ENCODE assay signal across 11 cellular contexts in the genomic region with DNA sequence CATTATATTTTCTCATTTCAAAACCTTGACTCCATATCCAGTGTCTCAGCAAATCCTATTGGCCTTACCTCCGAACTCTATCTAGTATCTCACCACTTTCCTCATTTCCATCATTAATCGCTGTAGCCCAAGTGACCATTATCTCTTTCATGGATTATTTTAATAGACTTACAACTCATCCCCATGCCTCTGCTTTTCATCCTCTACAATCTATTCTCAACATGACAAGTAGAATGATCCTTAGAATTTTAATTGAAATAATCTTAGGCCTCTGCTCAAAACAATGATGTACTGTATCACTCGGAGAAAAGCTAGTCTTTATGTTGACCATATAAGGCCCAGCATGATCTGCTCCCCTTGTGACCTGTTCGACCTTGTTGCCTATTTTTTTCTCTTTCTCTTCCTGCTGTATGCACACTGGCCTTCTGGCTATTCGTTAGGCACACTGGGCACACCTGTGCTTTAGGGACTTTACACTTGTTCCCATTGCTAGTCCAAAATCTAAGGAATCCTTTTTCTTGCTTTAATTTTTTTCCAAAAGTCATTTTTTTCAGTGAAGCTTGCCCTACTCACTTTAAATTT. TPM values are rescaled to one million over a fixed set of nuclear protein-coding genes. Genes with fewer than 3 reads are reported as not detected.
DNase-seq lines count a peak whose midpoint lies in the region; ATAC-seq, FAIRE-seq and TF ChIP-seq lines count a peak whose summit lies in the region.
"Had no signal": no experiment of that assay in that cellular context is flagged by ENCODE, and none has a peak within 500 bp of the region (broad histone marks: within the 10 kb centered on the region; RNA-seq: fewer than 3 reads in every experiment).

No MANE protein-coding gene starts in this region.

- H3K79me2 ChIP-seq in SK-N-SH (ENCODE audit: insufficient read depth) (peaks cover 3% of the 10 kb centered on the region), OCI-LY1 (ENCODE audit: insufficient read depth, low read length) (peaks cover 39% of the 10 kb centered on the region)

- H3K36me3 ChIP-seq in SK-N-SH (replicated peaks in 1 of 2; ENCODE audit: control insufficient read depth in 1 of 2, insufficient read depth in 2 of 2, low read length in 1 of 2) (no peaks in the 10 kb centered on the region), OCI-LY1 (ENCODE audit: insufficient read depth, low read length) (no peaks in the 10 kb centered on the region; the same call in 1 of the 2 replicates), small intestine (ENCODE audit: control insufficient read depth in 2 of 2, insufficient read depth in 2 of 2, low read length in 2 of 2) (no peaks in the 10 kb centered on the region), HAP-1 (replicated peaks) (no peaks in the 10 kb centered on the region), aorta (ENCODE audit: control insufficient read depth in 1 of 2, insufficient read depth in 2 of 2, low read length in 1 of 2) (peaks cover 0 to 1% of the 10 kb centered on the region in 2 donors)
- H3K36me3 ChIP-seq: WERI-Rb-1 had no signal

- CTCF ChIA-PET in SK-N-SH (lab: Yijun Ruan, JAX), result no interaction called here

- TF ChIP-seq CTCF in SK-N-SH (IDR thresholded peaks at IDR 0.05), result no peak
- no peak for TF ChIP-seq CTCF in OCI-LY1 (IDR thresholded peaks at IDR 0.05; ENCODE audit: low read length)

- H3K4me2 ChIP-seq in SK-N-SH (no peak overlapping the region), OCI-LY1 (ENCODE audit: low read length) (peak overlapping the region; percentile 78)

- ATAC-seq in SK-N-SH treated with all-trans-retinoic acid at 6 μM for 48 hours (no peak), esophagus mucosa (peak; percentile 39), aorta (ENCODE audit: low FRiP score) (no peak)

- H2AFZ ChIP-seq in SK-N-SH (ENCODE audit: low read depth), result no peak overlapping the region
- H2AFZ ChIP-seq in OCI-LY1 (ENCODE audit: low read length), result no peak overlapping the region

- no peak for TF ChIP-seq EP300 in SK-N-SH (IDR thresholded peaks at IDR 0.05; ENCODE audit: borderline replicate concordance in 1 of 2, low read depth in 1 of 2, low read length in 1 of 2)

- no peak overlapping the region for H3K27ac ChIP-seq in SK-N-SH (ENCODE audit: low read depth in 2 of 2, low read length in 1 of 2)
- H3K27ac ChIP-seq in OCI-LY1 (ENCODE audit: low read depth, low read length, poor library complexity, severe bottlenecking), result peak overlapping the region; percentile 96
- H3K27ac ChIP-seq in small intestine (ENCODE audit: low read depth in 1 of 2, low read length in 1 of 2), result peak overlapping the region; percentile 83 to 89
- no peak overlapping the region for H3K27ac ChIP-seq in aorta (ENCODE audit: low read depth in 1 of 2, low read length in 2 of 2)
- H3K27ac ChIP-seq: WERI-Rb-1 had no signal

- H4K20me1 ChIP-seq in SK-N-SH (ENCODE audit: insufficient read depth), result no peaks in the 10 kb centered on the region
- no peaks in the 10 kb centered on the region for H4K20me1 ChIP-seq in OCI-LY1 (ENCODE audit: insufficient read depth, low read length)

- intact Hi-C loops in aorta (cut with DNase I), result no loop called here

- FAIRE-seq in small intestine (lab: Jason Lieb, UNC), result no peak
- FAIRE-seq: A204.1 had no signal

- H3K27me3 ChIP-seq in SK-N-SH (ENCODE audit: insufficient read depth) (no peaks in the 10 kb centered on the region), OCI-LY1 (ENCODE audit: insufficient read depth, low read length) (no peaks in the 10 kb centered on the region), small intestine (ENCODE audit: control insufficient read depth in 2 of 2, insufficient read depth in 2 of 2, low read length in 2 of 2) (no peaks in the 10 kb centered on the region), HAP-1 (ENCODE audit: low read depth) (no peaks in the 10 kb centered on the region), aorta (ENCODE audit: control insufficient read depth in 1 of 2, insufficient read depth in 2 of 2, low read length in 1 of 2) (no peaks in the 10 kb centered on the region)

- H3K9me3 ChIP-seq in SK-N-SH (no peaks in the 10 kb centered on the region), OCI-LY1 (ENCODE audit: low read length) (no peaks in the 10 kb centered on the region), small intestine (ENCODE audit: control insufficient read depth, low read depth) (no peaks in the 10 kb centered on the region), HAP-1 (no peaks in the 10 kb centered on the region), aorta (ENCODE audit: control insufficient read depth, low read length) (no peaks in the 10 kb centered on the region)

- in situ Hi-C loops in HAP-1 (cut with MboI; ENCODE audit: low sequenced_read_pairs), result no loop called here

- no peak overlapping the region for H3K9ac ChIP-seq in SK-N-SH
- peak overlapping the region; percentile 53 for H3K9ac ChIP-seq in OCI-LY1 (ENCODE audit: low read length)

- no peak for TF ChIP-seq RAD21 in SK-N-SH (IDR thresholded peaks at IDR 0.05; ENCODE audit: low read length)

- H3K4me1 ChIP-seq in SK-N-SH (ENCODE audit: control insufficient read depth in 1 of 2, insufficient read depth in 2 of 2, low read depth in 1 of 2, low read length in 1 of 2), result no peaks in the 10 kb centered on the region; a peak in 1 of 4 replicates
- H3K4me1 ChIP-seq in OCI-LY1 (ENCODE audit: insufficient read depth, low read length, severe bottlenecking), result peaks cover 83% of the 10 kb centered on the region
- peaks cover 4 to 12% of the 10 kb centered on the region in 2 donors for H3K4me1 ChIP-seq in small intestine (ENCODE audit: control insufficient read depth in 2 of 2, insufficient read depth in 1 of 2, low read depth in 1 of 2, low read length in 1 of 2)
- peaks cover 38% of the 10 kb centered on the region for H3K4me1 ChIP-seq in HAP-1
- H3K4me1 ChIP-seq in aorta (ENCODE audit: control insufficient read depth in 1 of 2, insufficient read depth in 2 of 2, low read length in 2 of 2), result no peaks in the 10 kb centered on the region

- 89% methylated on average over 5 of the region's 5 CpGs for WGBS in SK-N-SH (ENCODE audit: low lambda C conversion rate)
- WGBS in small intestine, 3 donors, result 65 to 79% (median 71%) methylated on average over 5 of the region's 5 CpGs
- 95 to 97% methylated on average over 5 of the region's 5 CpGs for WGBS in aorta, 2 donors

- POLR2A ChIA-PET in SK-N-SH (lab: Yijun Ruan, JAX), result no interaction called here

- H3F3A ChIP-seq in SK-N-SH (replicated peaks; ENCODE audit: insufficient read depth) (peaks cover 4% of the 10 kb centered on the region), OCI-LY1 (ENCODE audit: insufficient read depth, low read length) (no peaks in the 10 kb centered on the region)

- H3K9me2 ChIP-seq in SK-N-SH (no peaks in the 10 kb centered on the region), OCI-LY1 (ENCODE audit: low read depth, low read length) (no peaks in the 10 kb centered on the region)

- no peak overlapping the region for H3K4me3 ChIP-seq in SK-N-SH (ENCODE audit: low read depth in 2 of 2, low read length in 1 of 2)
- peak overlapping the region; percentile 41 for H3K4me3 ChIP-seq in OCI-LY1 (ENCODE audit: low read depth, low read length, poor library complexity, severe bottlenecking)
- no peak overlapping the region for H3K4me3 ChIP-seq in small intestine (ENCODE audit: low read depth in 1 of 2, low read length in 2 of 2)
- H3K4me3 ChIP-seq in HAP-1, result no peak overlapping the region
- H3K4me3 ChIP-seq in aorta (ENCODE audit: low read length in 2 of 2), result no peak overlapping the region

- DNase-seq in SK-N-SH, result no peak
- peak; percentile 62 for DNase-seq in small intestine
- DNase-seq in HAP-1 (ENCODE audit: low spot score in 2 of 2), result no peak
- no peak for DNase-seq in aorta
- DNase-seq in GM19240 (ENCODE audit: insufficient read length, low spot score), result no peak
- DNase-seq: NCI-H1105 treated with DMSO at 0.1 percent for 48 hours, WERI-Rb-1 had no signal

TF ChIP-seq in SK-N-SH treated with all-trans-retinoic acid at 6 μM for 48 hours, 23 proteins besides CTCF, POLR2A, EP300 and RAD21 (continues in another document):
- no peak for TF ChIP-seq TOX (CRISPR knock-in tag; IDR thresholded peaks at IDR 0.05; ENCODE audit: borderline replicate concordance)
- TF ChIP-seq TCF4 (CRISPR knock-in tag; IDR thresholded peaks at IDR 0.05; ENCODE audit: borderline replicate concordance), result no peak

TF ChIP-seq in SK-N-SH, 30 proteins besides CTCF, POLR2A, EP300 and RAD21 (continues in another document):
- TF ChIP-seq FOXJ3 (CRISPR knock-in tag; IDR thresholded peaks at IDR 0.05) (no peak), REST (IDR thresholded peaks at IDR 0.05; ENCODE audit: low read depth, low read length) (no peak)

RNA-seq across cellular contexts. Expression of gene DNAJC15, which starts 21.4 kb away (rescaled TPM):
- polyA plus RNA-seq in SK-N-SH (2012; rRNA removed) (13.6 and 18.4 TPM in 2 replicates), small intestine (10 to 100 TPM; 25.7 to 37.2 (median 34.0) TPM), aorta (10 to 100 TPM; 10.6 to 19.4 TPM)
- 17.4 and 17.6 TPM in 2 replicates for polyA plus RNA-seq in SK-N-SH (2012; cell fraction: cytosol; rRNA removed)
- 6.2 and 6.7 TPM in 2 replicates for polyA plus RNA-seq in SK-N-SH (2012; cell fraction: nucleus; rRNA removed)
- total RNA-seq in esophagus mucosa (4.9 TPM), aorta (10 to 100 TPM in 1 of 2 donors, 1 to 10 TPM in 1; 7.4 to 13.6 TPM)

RNA-seq across cellular contexts. Expression of gene EPSTI1, which starts 52.8 kb away (rescaled TPM):
- 0.02 TPM in 1 of 2 replicates, not detected in the other for polyA plus RNA-seq in SK-N-SH (2012; rRNA removed)
- 0.01 and 0.04 TPM in 2 replicates for polyA plus RNA-seq in SK-N-SH (2012; cell fraction: cytosol; rRNA removed)
- polyA plus RNA-seq in SK-N-SH (2012; cell fraction: nucleus; rRNA removed), result 0.02 TPM in 1 of 2 replicates, not detected in the other
- total RNA-seq in esophagus mucosa, result 3.4 TPM
- 10 to 100 TPM; 11.3 to 18.2 (median 11.9) TPM for polyA plus RNA-seq in small intestine
- total RNA-seq in aorta, result 10 to 100 TPM; 12.1 to 13.6 TPM
- polyA plus RNA-seq in aorta, result 1 to 10 TPM; 2.7 to 3.6 TPM

Comparison
In these comparisons a context has a peak if more than half of its experiments do, and no peak if none do; other contexts are left out.
1. H3K27ac ChIP-seq: peak in OCI-LY1 (single experiment) and small intestine (2 of 2); none in SK-N-SH (0 of 2) and aorta (0 of 2).